In genomic region chr22:50530280-50530856, GRCh38 we compare ENCODE assay signal across 1 cellular context.
TF ChIP-seq lines count a peak whose summit lies in the region.

No MANE protein-coding gene starts in this region.

TF ChIP-seq in HepG2, 621 proteins besides CTCF, POLR2A, EP300 and RAD21 (continued from another document and continues in another):
- 0 out of 2 replicates have a peak, but pooled peaks have one; percentile 9 for TF ChIP-seq ZNF143 (CRISPR knock-in tag; IDR thresholded peaks at IDR 0.05)
- no peak for TF ChIP-seq ATRX (CRISPR knock-in tag; IDR thresholded peaks at IDR 0.05; ENCODE audit: borderline replicate concordance)
- no peak for TF ChIP-seq HNRNPL (IDR thresholded peaks at IDR 0.05; ENCODE audit: low read depth, low read length)
- peak; percentile 70; the same call in 1 of the 2 replicates for TF ChIP-seq ZNF317 (CRISPR knock-in tag; IDR thresholded peaks at IDR 0.05)
- TF ChIP-seq ZUFSP (CRISPR knock-in tag; IDR thresholded peaks at IDR 0.05; ENCODE audit: borderline replicate concordance): no peak
- TF ChIP-seq RBM22 (optimal IDR thresholded peaks at IDR 0.05; ENCODE audit: low read length): no peak
- TF ChIP-seq ZXDC (CRISPR knock-in tag; IDR thresholded peaks at IDR 0.05): no peak
- TF ChIP-seq HOXA9 (CRISPR knock-in tag; IDR thresholded peaks at IDR 0.05; ENCODE audit: borderline replicate concordance): no peak
- TF ChIP-seq KAT2B (IDR thresholded peaks at IDR 0.05; ENCODE audit: borderline replicate concordance, low read depth, low read length): no peak
- TF ChIP-seq ZNF761 (CRISPR knock-in tag; conservative IDR thresholded peaks at IDR 0.05): peak; percentile 77; the same call in 1 of the 2 replicates
- TF ChIP-seq ZNF710 (CRISPR knock-in tag; IDR thresholded peaks at IDR 0.05; ENCODE audit: borderline replicate concordance): peak; percentile 8; the same call in 1 of the 2 replicates
- peak; percentile 87 for TF ChIP-seq ZNF563 (CRISPR knock-in tag; IDR thresholded peaks at IDR 0.05)
- TF ChIP-seq PRPF4 (IDR thresholded peaks at IDR 0.05; ENCODE audit: low read depth, low read length, poor library complexity, severe bottlenecking): no peak
- TF ChIP-seq ZNF850 (CRISPR knock-in tag; conservative IDR thresholded peaks at IDR 0.05): no peak
- TF ChIP-seq IKZF5 (CRISPR knock-in tag; IDR thresholded peaks at IDR 0.05): no peak
- no peak for TF ChIP-seq ZNF432 (CRISPR knock-in tag; IDR thresholded peaks at IDR 0.05; ENCODE audit: borderline replicate concordance)
- TF ChIP-seq ZNF318 (CRISPR knock-in tag; IDR thresholded peaks at IDR 0.05): peak; percentile 57
- TF ChIP-seq ARID5B (CRISPR knock-in tag; IDR thresholded peaks at IDR 0.05): 0 out of 2 replicates have a peak, but pooled peaks have one; percentile 32
- TF ChIP-seq ZSCAN12 (CRISPR knock-in tag; IDR thresholded peaks at IDR 0.05): peak; percentile 69; the same call in 1 of the 2 replicates
- no peak for TF ChIP-seq SUZ12 (IDR thresholded peaks at IDR 0.05; ENCODE audit: low read depth, low read length)
- TF ChIP-seq HNF1A (IDR thresholded peaks at IDR 0.05; ENCODE audit: low read depth): no peak
- no peak for TF ChIP-seq HNF1A (CRISPR knock-in tag; IDR thresholded peaks at IDR 0.05; ENCODE audit: borderline replicate concordance)
- no peak; the same call in 1 of the 2 replicates for TF ChIP-seq ZNF550 (CRISPR knock-in tag; IDR thresholded peaks at IDR 0.05; ENCODE audit: borderline replicate concordance)
- TF ChIP-seq KMT2A (CRISPR knock-in tag; IDR thresholded peaks at IDR 0.05): peak; percentile 52; the same call in 1 of the 2 replicates
- TF ChIP-seq SNRNP70 (IDR thresholded peaks at IDR 0.05; ENCODE audit: low read depth, low read length): no peak
- TF ChIP-seq ELK4 (CRISPR knock-in tag; IDR thresholded peaks at IDR 0.05; ENCODE audit: borderline replicate concordance): no peak
